14 cellular contexts compared by ENCODE assay signal in the genomic region with DNA sequence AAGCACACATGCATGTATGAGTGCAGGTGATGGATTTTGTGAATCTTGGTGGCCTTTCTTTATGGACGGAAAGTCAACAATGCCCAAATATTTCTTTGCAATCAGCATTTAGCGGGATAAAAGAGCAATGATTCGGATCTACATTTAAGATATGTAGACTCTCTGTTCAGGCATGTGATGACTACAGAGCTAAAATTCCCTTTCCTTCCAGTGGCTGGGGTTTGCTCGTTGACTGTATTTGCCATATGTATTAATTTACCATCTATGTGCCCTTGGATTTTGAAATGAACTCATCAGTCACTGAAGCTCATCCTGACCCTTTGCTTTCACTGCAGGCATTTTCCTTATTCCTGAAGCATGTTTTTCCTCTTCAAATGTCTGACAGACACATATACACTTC. TPM values are rescaled to one million over a fixed set of nuclear protein-coding genes. Genes with fewer than 3 reads are reported as not detected.
DNase-seq lines count a peak whose midpoint lies in the region; ATAC-seq and TF ChIP-seq lines count a peak whose summit lies in the region.
"Had no signal": no experiment of that assay in that cellular context is flagged by ENCODE, and none has a peak within 500 bp of the region (broad histone marks: within the 10 kb centered on the region; RNA-seq: fewer than 3 reads in every experiment).

No MANE protein-coding gene starts in this region.

- peaks cover 100% of the 10 kb centered on the region for H3K79me2 ChIP-seq in ACC112 (ENCODE audit: control insufficient read depth, insufficient read depth, low read length, unreplicated experiment)

- no peak for TF ChIP-seq POLR2A in esophagus squamous epithelium (IDR thresholded peaks at IDR 0.05)
- no peak for TF ChIP-seq POLR2A in sigmoid colon (IDR thresholded peaks at IDR 0.05)

- intact Hi-C loops in esophagus squamous epithelium (cut with DNase I): loop anchor here (5.0 kb wide), 1 partner anchor 445 kb away; no protein-coding TSS in a partner anchor
- intact Hi-C loops in sigmoid colon (cut with DNase I): loop anchor here (5.0 to 10.0 kb wide), 7 partner anchors 55 to 808 kb away; a partner anchor contains a TSS
- intact Hi-C loops in CD8-positive, alpha-beta T cell (cut with DNase I, micrococcal nuclease): no loop called here

- H3K36me3 ChIP-seq in ACC112 (ENCODE audit: insufficient read depth, low read length) (peaks cover 48% of the 10 kb centered on the region), RWPE2 (ENCODE audit: low read depth) (peaks cover 91% of the 10 kb centered on the region), esophagus squamous epithelium (no peaks in the 10 kb centered on the region), sigmoid colon (no peaks in the 10 kb centered on the region)
- no peaks in the 10 kb centered on the region for H3K36me3 ChIP-seq in CD8-positive, alpha-beta T cell (ENCODE audit: insufficient read depth, low read length)
- H3K36me3 ChIP-seq: upper lobe of left lung had no signal

- H3K27ac Mint-ChIP-seq in CD8-positive, alpha-beta T cell: no peak overlapping the region
- H3K27ac Mint-ChIP-seq in progenitor cell of endocrine pancreas: no peak overlapping the region
- H3K27ac Mint-ChIP-seq: activated CD8-positive, alpha-beta memory T cell treated with anti-CD3 and anti-CD28 coated beads, Interleukin-2, amount 10 ng/mL, durations not matched to agents 7 days and 5 days had no signal

- H3K36me3 Mint-ChIP-seq in CD8-positive, alpha-beta T cell: no peaks in the 10 kb centered on the region
- H3K36me3 Mint-ChIP-seq in progenitor cell of endocrine pancreas (ENCODE audit: insufficient read depth): no peaks in the 10 kb centered on the region

- 70 to 75% methylated on average over 4 of the region's 4 CpGs for WGBS in esophagus squamous epithelium, 2 donors
- 76 to 87% methylated on average over 4 of the region's 4 CpGs for WGBS in sigmoid colon, 2 donors

- TF ChIP-seq CTCF in RWPE2 (IDR thresholded peaks at IDR 0.05; ENCODE audit: poor library complexity, severe bottlenecking): no peak
- TF ChIP-seq CTCF in esophagus squamous epithelium (IDR thresholded peaks at IDR 0.05): no peak
- TF ChIP-seq CTCF in sigmoid colon (IDR thresholded peaks at IDR 0.05): no peak
- TF ChIP-seq CTCF in CD8-positive, alpha-beta T cell (IDR thresholded peaks at IDR 0.05): no peak
- TF ChIP-seq CTCF in progenitor cell of endocrine pancreas (IDR thresholded peaks at IDR 0.05; ENCODE audit: unreplicated experiment): no peak

- CTCF ChIA-PET in CD8-positive, alpha-beta T cell (lab: Charles Lee): no interaction called here

- H3K27me3 ChIP-seq in ACC112 (ENCODE audit: insufficient read depth, low read length) (no peaks in the 10 kb centered on the region), RWPE2 (ENCODE audit: insufficient read depth, poor library complexity, severe bottlenecking) (no peaks in the 10 kb centered on the region), esophagus squamous epithelium (peaks cover 0 to 38% (median 0%) of the 10 kb centered on the region in 4 donors), sigmoid colon (no peaks in the 10 kb centered on the region)
- H3K27me3 ChIP-seq in CD8-positive, alpha-beta T cell (ENCODE audit: insufficient read depth, low read length): no peaks in the 10 kb centered on the region

- H3K4me3 Mint-ChIP-seq in CD8-positive, alpha-beta T cell: no peak overlapping the region
- no peak overlapping the region for H3K4me3 Mint-ChIP-seq in progenitor cell of endocrine pancreas (ENCODE audit: low read depth)
- H3K4me3 Mint-ChIP-seq: activated CD8-positive, alpha-beta memory T cell treated with anti-CD3 and anti-CD28 coated beads, Interleukin-2, amount 10 ng/mL, durations not matched to agents 7 days and 5 days had no signal

- H3K9me3 Mint-ChIP-seq in CD8-positive, alpha-beta T cell: no peaks in the 10 kb centered on the region
- H3K9me3 Mint-ChIP-seq in progenitor cell of endocrine pancreas (ENCODE audit: low read depth): no peaks in the 10 kb centered on the region

- no peak overlapping the region for H2AFZ ChIP-seq in ACC112 (ENCODE audit: low read length, unreplicated experiment)

- TF ChIP-seq EP300 in sigmoid colon (IDR thresholded peaks at IDR 0.05): no peak

- ATAC-seq in RWPE2 (ENCODE audit: low read depth): no peak
- no peak for ATAC-seq in CD8-positive, alpha-beta T cell
- ATAC-seq in GM21423 (IDR thresholded peaks at IDR 0.05; ENCODE audit: unreplicated experiment): no peak
- ATAC-seq in HG02938 (IDR thresholded peaks at IDR 0.05; ENCODE audit: unreplicated experiment): no peak
- ATAC-seq: activated CD8-positive, alpha-beta memory T cell treated with anti-CD3 and anti-CD28 coated beads, Interleukin-2, amount 10 ng/mL, durations not matched to agents 7 days and 5 days had no signal

- H3K4me1 ChIP-seq in ACC112 (ENCODE audit: control insufficient read depth, insufficient read depth, low read length, unreplicated experiment) (peaks cover 57% of the 10 kb centered on the region), RWPE2 (ENCODE audit: insufficient read depth, poor library complexity, severe bottlenecking) (peaks cover 52% of the 10 kb centered on the region), esophagus squamous epithelium (peaks cover 2 to 34% (median 4%) of the 10 kb centered on the region in 3 donors), sigmoid colon (peaks cover 0 to 10% (median 5%) of the 10 kb centered on the region in 4 donors)
- H3K4me1 ChIP-seq in CD8-positive, alpha-beta T cell (ENCODE audit: insufficient read depth, low read length): peaks cover 7% of the 10 kb centered on the region

- POLR2A ChIA-PET in CD8-positive, alpha-beta T cell (lab: Charles Lee): no interaction called here

- peaks cover 39% of the 10 kb centered on the region for H3K27me3 Mint-ChIP-seq in CD8-positive, alpha-beta T cell (ENCODE audit: low read depth)
- H3K27me3 Mint-ChIP-seq in progenitor cell of endocrine pancreas: peaks cover 49% of the 10 kb centered on the region

- peaks cover 13% of the 10 kb centered on the region for H3K4me1 Mint-ChIP-seq in CD8-positive, alpha-beta T cell (ENCODE audit: low read depth)
- peaks cover 14% of the 10 kb centered on the region for H3K4me1 Mint-ChIP-seq in progenitor cell of endocrine pancreas (ENCODE audit: low read depth)
- H3K4me1 Mint-ChIP-seq: activated CD8-positive, alpha-beta memory T cell treated with anti-CD3 and anti-CD28 coated beads, Interleukin-2, amount 10 ng/mL, durations not matched to agents 7 days and 5 days had no signal

- DNase-seq in RWPE2 (ENCODE audit: low spot score) (no peak), esophagus squamous epithelium (lab: John Stamatoyannopoulos, UW) (no peak), sigmoid colon (no peak), progenitor cell of endocrine pancreas (ENCODE audit: low spot score, unreplicated experiment) (no peak)
- no peak for DNase-seq in CD8-positive, alpha-beta T cell
- DNase-seq: activated CD8-positive, alpha-beta memory T cell treated with anti-CD3 and anti-CD28 coated beads, Interleukin-2, amount 10 ng/mL, durations not matched to agents 7 days and 5 days; activated naive CD4-positive, alpha-beta T cell treated with anti-CD3 and anti-CD28 coated beads, Interleukin-2, amount 50 U/mL, for 16 hours; AML-193; NCI-H1694 treated with DMSO at 0.1 percent for 48 hours; SIG-M5 had no signal

- H3K9me3 ChIP-seq in RWPE2 (ENCODE audit: severe bottlenecking) (no peaks in the 10 kb centered on the region), esophagus squamous epithelium (no peaks in the 10 kb centered on the region), sigmoid colon (no peaks in the 10 kb centered on the region)
- no peaks in the 10 kb centered on the region for H3K9me3 ChIP-seq in CD8-positive, alpha-beta T cell (ENCODE audit: low read length)
- H3K9me3 ChIP-seq: upper lobe of left lung had no signal

- H3K4me3 ChIP-seq in ACC112 (ENCODE audit: low read depth, low read length): peak overlapping the region; percentile 90
- H3K4me3 ChIP-seq in RWPE2 (ENCODE audit: severe bottlenecking): no peak overlapping the region
- H3K4me3 ChIP-seq in esophagus squamous epithelium: no peak overlapping the region
- H3K4me3 ChIP-seq in sigmoid colon: no peak overlapping the region
- H3K4me3 ChIP-seq in CD8-positive, alpha-beta T cell (ENCODE audit: low read depth, low read length): no peak overlapping the region

- H3K27ac ChIP-seq in ACC112 (ENCODE audit: low read depth, low read length) (peak overlapping the region; percentile 90), RWPE2 (ENCODE audit: poor library complexity, severe bottlenecking) (peak overlapping the region; percentile 6), esophagus squamous epithelium (peak overlapping the region in 3 of 4 donors; percentile 80 to 87 (median 87)), sigmoid colon (peak overlapping the region; percentile 90 to 95 (median 91))
- no peak overlapping the region for H3K27ac ChIP-seq in CD8-positive, alpha-beta T cell (ENCODE audit: low read depth, low read length)

RNA-seq across cellular contexts. Expression of a gene that starts 13.6 kb away (rescaled TPM):
- not detected for total RNA-seq in esophagus squamous epithelium
- total RNA-seq in sigmoid colon: 1 to 10 TPM; 1.6 to 2.2 (median 2.0) TPM
- under 1 TPM in 1 of 3 donors, not detected in 2; 0.09 TPM for polyA plus RNA-seq in sigmoid colon
- not detected for total RNA-seq in CD8-positive, alpha-beta T cell
- total RNA-seq in progenitor cell of endocrine pancreas: not detected in 2 replicates
- total RNA-seq: activated CD8-positive, alpha-beta memory T cell treated with anti-CD3 and anti-CD28 coated beads, Interleukin-2, amount 10 ng/mL, durations not matched to agents 7 days and 5 days had no signal

Comparison
In these comparisons a context has a peak if more than half of its experiments do, and no peak if none do; other contexts are left out.
1. intact Hi-C loops: an anchor here in esophagus squamous epithelium (5.0 kb wide) and sigmoid colon (5.0 to 10.0 kb wide); none called in CD8-positive, alpha-beta T cell.